ENCODE assay signal across 1 cellular context in genomic region chr1:26864610-26865480, GRCh38.
TF ChIP-seq lines count a peak whose summit lies in the region.

No MANE protein-coding gene starts in this region.

TF ChIP-seq in K562, 482 proteins besides CTCF, POLR2A, EP300 and RAD21 (continues in another document):
- TF ChIP-seq HDAC1 (IDR thresholded peaks at IDR 0.05) (peak in 1 of 2 experiments; percentile 83; a peak in 2 of 4 replicates), RBFOX2 (IDR thresholded peaks at IDR 0.05; ENCODE audit: low read depth, low read length) (peak; percentile 93), CREB1 (IDR thresholded peaks at IDR 0.05) (peak; percentile 34; the same call in 1 of the 2 replicates), CREB1 (CRISPR knock-in tag; IDR thresholded peaks at IDR 0.05) (0 out of 2 replicates have a peak, but pooled peaks have one; percentile 21), POU5F1 (IDR thresholded peaks at IDR 0.05; ENCODE audit: borderline replicate concordance, low read depth, low read length, partially characterized antibody) (peak; percentile 41), RBM14 (IDR thresholded peaks at IDR 0.05; ENCODE audit: borderline replicate concordance, insufficient read depth, low read depth, low read length) (0 out of 2 replicates have a peak, but pooled peaks have one; percentile 61), DACH1 (IDR thresholded peaks at IDR 0.05; ENCODE audit: partially characterized antibody) (no peak), FOXM1 (IDR thresholded peaks at IDR 0.05; ENCODE audit: low read depth) (no peak), FOXM1 (CRISPR knock-in tag; IDR thresholded peaks at IDR 0.05; ENCODE audit: low read depth) (peak; percentile 87; the same call in 1 of the 2 replicates), GTF2F1 (IDR thresholded peaks at IDR 0.05; ENCODE audit: low read depth, low read length) (0 out of 2 replicates have a peak, but pooled peaks have one; percentile 27), XRCC5 (IDR thresholded peaks at IDR 0.05; ENCODE audit: low read depth, low read length) (no peak; the same call in 1 of the 2 replicates), STAG1 (CRISPR knock-in tag; IDR thresholded peaks at IDR 0.05; ENCODE audit: borderline replicate concordance) (no peak), SP2 (IDR thresholded peaks at IDR 0.05; ENCODE audit: extremely low read depth, low read depth, low read length, poor library complexity, severe bottlenecking) (peak; percentile 88), ETV5 (CRISPR knock-in tag; IDR thresholded peaks at IDR 0.05; ENCODE audit: low read depth) (peak; percentile 73), HIVEP1 (CRISPR knock-in tag; IDR thresholded peaks at IDR 0.05) (peak; percentile 2; the same call in 1 of the 2 replicates), TOE1 (IDR thresholded peaks at IDR 0.05; ENCODE audit: borderline replicate concordance) (no peak), TOE1 (CRISPR knock-in tag; IDR thresholded peaks at IDR 0.05; ENCODE audit: borderline replicate concordance, low read depth) (0 out of 2 replicates have a peak, but pooled peaks have one; percentile 76), MTA1 (IDR thresholded peaks at IDR 0.05; ENCODE audit: borderline replicate concordance) (peak; percentile 63; the same call in 1 of the 2 replicates), ZBTB40 (IDR thresholded peaks at IDR 0.05) (peak; percentile 86), ZBTB40 (CRISPR knock-in tag; IDR thresholded peaks at IDR 0.05) (no peak), POLR2H (tag; IDR thresholded peaks at IDR 0.05; ENCODE audit: low read depth) (peak; percentile 91), SMARCC2 (IDR thresholded peaks at IDR 0.05; ENCODE audit: low read depth) (0 out of 2 replicates have a peak, but pooled peaks have one; percentile 23), HINFP (tag; conservative IDR thresholded peaks at IDR 0.05; ENCODE audit: low read depth) (no peak), HNRNPUL1 (IDR thresholded peaks at IDR 0.05; ENCODE audit: low read length) (no peak), CSDE1 (IDR thresholded peaks at IDR 0.05) (no peak), HNRNPL (IDR thresholded peaks at IDR 0.05; ENCODE audit: low read depth, low read length) (peak; percentile 68; the same call in 1 of the 2 replicates), MAFF (IDR thresholded peaks at IDR 0.05; ENCODE audit: low read length) (no peak), TEAD1 (CRISPR knock-in tag; IDR thresholded peaks at IDR 0.05) (peak in 1 of 2 experiments; percentile 76; a peak in 2 of 4 replicates), HCFC1 (IDR thresholded peaks at IDR 0.05; ENCODE audit: low read depth, low read length) (peak; percentile 61), ETV6 (IDR thresholded peaks at IDR 0.05; ENCODE audit: borderline replicate concordance in 1 of 2, low read depth in 2 of 2, low read length in 1 of 2) (0 out of 4 replicates have a peak, but pooled peaks of 1 of the 2 experiments have one; percentile 8), ETV6 (CRISPR knock-in tag; IDR thresholded peaks at IDR 0.05; ENCODE audit: borderline replicate concordance) (no peak), MXI1 (IDR thresholded peaks at IDR 0.05; ENCODE audit: low read depth, low read length) (peak; percentile 72), HMGN3 (IDR thresholded peaks at IDR 0.05; ENCODE audit: borderline replicate concordance, extremely low read depth, insufficient read length, low read depth, low read length) (peak; percentile 98), ZNF561 (CRISPR knock-in tag; conservative IDR thresholded peaks at IDR 0.05) (no peak)
- TF ChIP-seq, protein P1, sequence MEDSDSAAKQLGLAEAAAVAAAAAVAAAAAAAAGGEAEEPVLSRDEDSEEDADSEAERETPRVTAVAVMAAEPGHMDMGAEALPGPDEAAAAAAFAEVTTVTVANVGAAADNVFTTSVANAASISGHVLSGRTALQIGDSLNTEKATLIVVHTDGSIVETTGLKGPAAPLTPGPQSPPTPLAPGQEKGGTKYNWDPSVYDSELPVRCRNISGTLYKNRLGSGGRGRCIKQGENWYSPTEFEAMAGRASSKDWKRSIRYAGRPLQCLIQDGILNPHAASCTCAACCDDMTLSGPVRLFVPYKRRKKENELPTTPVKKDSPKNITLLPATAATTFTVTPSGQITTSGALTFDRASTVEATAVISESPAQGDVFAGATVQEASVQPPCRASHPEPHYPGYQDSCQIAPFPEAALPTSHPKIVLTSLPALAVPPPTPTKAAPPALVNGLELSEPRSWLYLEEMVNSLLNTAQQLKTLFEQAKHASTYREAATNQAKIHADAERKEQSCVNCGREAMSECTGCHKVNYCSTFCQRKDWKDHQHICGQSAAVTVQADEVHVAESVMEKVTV (CRISPR knock-in tag; IDR thresholded peaks at IDR 0.05), result 0 out of 2 replicates have a peak, but pooled peaks have one; percentile 10
- TF ChIP-seq, protein P2, sequence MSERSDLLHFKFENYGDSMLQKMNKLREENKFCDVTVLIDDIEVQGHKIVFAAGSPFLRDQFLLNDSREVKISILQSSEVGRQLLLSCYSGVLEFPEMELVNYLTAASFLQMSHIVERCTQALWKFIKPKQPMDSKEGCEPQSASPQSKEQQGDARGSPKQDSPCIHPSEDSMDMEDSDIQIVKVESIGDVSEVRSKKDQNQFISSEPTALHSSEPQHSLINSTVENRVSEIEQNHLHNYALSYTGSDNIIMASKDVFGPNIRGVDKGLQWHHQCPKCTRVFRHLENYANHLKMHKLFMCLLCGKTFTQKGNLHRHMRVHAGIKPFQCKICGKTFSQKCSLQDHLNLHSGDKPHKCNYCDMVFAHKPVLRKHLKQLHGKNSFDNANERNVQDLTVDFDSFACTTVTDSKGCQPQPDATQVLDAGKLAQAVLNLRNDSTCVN (CRISPR knock-in tag; IDR thresholded peaks at IDR 0.05), result no peak
- TF ChIP-seq, protein P3, sequence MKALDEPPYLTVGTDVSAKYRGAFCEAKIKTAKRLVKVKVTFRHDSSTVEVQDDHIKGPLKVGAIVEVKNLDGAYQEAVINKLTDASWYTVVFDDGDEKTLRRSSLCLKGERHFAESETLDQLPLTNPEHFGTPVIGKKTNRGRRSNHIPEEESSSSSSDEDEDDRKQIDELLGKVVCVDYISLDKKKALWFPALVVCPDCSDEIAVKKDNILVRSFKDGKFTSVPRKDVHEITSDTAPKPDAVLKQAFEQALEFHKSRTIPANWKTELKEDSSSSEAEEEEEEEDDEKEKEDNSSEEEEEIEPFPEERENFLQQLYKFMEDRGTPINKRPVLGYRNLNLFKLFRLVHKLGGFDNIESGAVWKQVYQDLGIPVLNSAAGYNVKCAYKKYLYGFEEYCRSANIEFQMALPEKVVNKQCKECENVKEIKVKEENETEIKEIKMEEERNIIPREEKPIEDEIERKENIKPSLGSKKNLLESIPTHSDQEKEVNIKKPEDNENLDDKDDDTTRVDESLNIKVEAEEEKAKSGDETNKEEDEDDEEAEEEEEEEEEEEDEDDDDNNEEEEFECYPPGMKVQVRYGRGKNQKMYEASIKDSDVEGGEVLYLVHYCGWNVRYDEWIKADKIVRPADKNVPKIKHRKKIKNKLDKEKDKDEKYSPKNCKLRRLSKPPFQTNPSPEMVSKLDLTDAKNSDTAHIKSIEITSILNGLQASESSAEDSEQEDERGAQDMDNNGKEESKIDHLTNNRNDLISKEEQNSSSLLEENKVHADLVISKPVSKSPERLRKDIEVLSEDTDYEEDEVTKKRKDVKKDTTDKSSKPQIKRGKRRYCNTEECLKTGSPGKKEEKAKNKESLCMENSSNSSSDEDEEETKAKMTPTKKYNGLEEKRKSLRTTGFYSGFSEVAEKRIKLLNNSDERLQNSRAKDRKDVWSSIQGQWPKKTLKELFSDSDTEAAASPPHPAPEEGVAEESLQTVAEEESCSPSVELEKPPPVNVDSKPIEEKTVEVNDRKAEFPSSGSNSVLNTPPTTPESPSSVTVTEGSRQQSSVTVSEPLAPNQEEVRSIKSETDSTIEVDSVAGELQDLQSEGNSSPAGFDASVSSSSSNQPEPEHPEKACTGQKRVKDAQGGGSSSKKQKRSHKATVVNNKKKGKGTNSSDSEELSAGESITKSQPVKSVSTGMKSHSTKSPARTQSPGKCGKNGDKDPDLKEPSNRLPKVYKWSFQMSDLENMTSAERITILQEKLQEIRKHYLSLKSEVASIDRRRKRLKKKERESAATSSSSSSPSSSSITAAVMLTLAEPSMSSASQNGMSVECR (CRISPR knock-in tag; IDR thresholded peaks at IDR 0.05), result peak; percentile 59; the same call in 1 of the 2 replicates
- TF ChIP-seq, protein P4, sequence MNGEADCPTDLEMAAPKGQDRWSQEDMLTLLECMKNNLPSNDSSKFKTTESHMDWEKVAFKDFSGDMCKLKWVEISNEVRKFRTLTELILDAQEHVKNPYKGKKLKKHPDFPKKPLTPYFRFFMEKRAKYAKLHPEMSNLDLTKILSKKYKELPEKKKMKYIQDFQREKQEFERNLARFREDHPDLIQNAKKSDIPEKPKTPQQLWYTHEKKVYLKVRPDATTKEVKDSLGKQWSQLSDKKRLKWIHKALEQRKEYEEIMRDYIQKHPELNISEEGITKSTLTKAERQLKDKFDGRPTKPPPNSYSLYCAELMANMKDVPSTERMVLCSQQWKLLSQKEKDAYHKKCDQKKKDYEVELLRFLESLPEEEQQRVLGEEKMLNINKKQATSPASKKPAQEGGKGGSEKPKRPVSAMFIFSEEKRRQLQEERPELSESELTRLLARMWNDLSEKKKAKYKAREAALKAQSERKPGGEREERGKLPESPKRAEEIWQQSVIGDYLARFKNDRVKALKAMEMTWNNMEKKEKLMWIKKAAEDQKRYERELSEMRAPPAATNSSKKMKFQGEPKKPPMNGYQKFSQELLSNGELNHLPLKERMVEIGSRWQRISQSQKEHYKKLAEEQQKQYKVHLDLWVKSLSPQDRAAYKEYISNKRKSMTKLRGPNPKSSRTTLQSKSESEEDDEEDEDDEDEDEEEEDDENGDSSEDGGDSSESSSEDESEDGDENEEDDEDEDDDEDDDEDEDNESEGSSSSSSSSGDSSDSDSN (IDR thresholded peaks at IDR 0.05; ENCODE audit: borderline replicate concordance in 1 of 2, low read depth in 2 of 2, low read length in 2 of 2), result peak; percentile 44 to 85; a peak in 3 of 4 replicates
